In the genomic region with DNA sequence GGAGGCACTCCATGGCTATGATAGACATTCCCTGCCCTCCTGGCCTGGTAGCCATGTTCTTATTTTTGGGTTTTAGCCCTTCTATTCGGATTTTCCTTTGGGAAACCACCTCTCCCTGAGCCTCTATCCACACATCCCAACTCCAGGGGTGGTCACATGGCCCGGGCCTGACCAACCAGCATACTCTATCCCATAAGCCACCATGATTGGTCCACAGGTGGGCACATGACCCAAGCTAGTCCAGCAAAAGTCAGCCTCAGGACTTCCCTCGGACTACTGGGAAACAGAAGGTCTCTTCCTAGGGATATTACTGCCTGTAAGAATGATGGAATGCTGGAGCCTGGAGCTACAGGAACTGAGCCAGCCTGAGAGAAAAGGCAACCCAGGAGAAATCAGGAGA, we compare ENCODE assay signal across 21 cellular contexts. TPM values are rescaled to one million over a fixed set of nuclear protein-coding genes. Genes with fewer than 3 reads are reported as not detected.
DNase-seq lines count a peak whose midpoint lies in the region; ATAC-seq, FAIRE-seq and TF ChIP-seq lines count a peak whose summit lies in the region.
"Had no signal": no experiment of that assay in that cellular context is flagged by ENCODE, and none has a peak within 500 bp of the region (broad histone marks: within the 10 kb centered on the region; RNA-seq: fewer than 3 reads in every experiment).

No MANE protein-coding gene starts in this region.

- H3K79me1 ChIP-seq in mesendoderm (ENCODE audit: low read length), result no peaks in the 10 kb centered on the region

- H3K4me1 ChIP-seq in HCT116 (ENCODE audit: control insufficient read depth in 1 of 2, insufficient read depth in 2 of 2, low read length in 2 of 2), result no peaks in the 10 kb centered on the region
- H3K4me1 ChIP-seq in GM12878 (ENCODE audit: control insufficient read depth, insufficient read depth, low read length), result no peaks in the 10 kb centered on the region
- H3K4me1 ChIP-seq in mesendoderm (ENCODE audit: control insufficient read depth, low read depth, low read length), result no peaks in the 10 kb centered on the region
- H3K4me1 ChIP-seq in testis, result no peaks in the 10 kb centered on the region
- H3K4me1 ChIP-seq: BLaER1, Peyer's patch, SJSA1 had no signal

- no peak overlapping the region for H3K18ac ChIP-seq in mesendoderm (ENCODE audit: low read length)

- H3K4me2 ChIP-seq in HCT116 (ENCODE audit: low read length), result no peak overlapping the region
- no peak overlapping the region for H3K4me2 ChIP-seq in GM12878 (ENCODE audit: control insufficient read depth, insufficient read depth)
- H3K4me2 ChIP-seq in mesendoderm (ENCODE audit: low read length), result no peak overlapping the region
- H3K4me2 ChIP-seq: BLaER1 had no signal

- H3K56ac ChIP-seq in mesendoderm (ENCODE audit: low read length), result no peak overlapping the region

- intact Hi-C loops in HCT116 (cut with micrococcal nuclease) (no loop called here), GM12878 (cut with micrococcal nuclease; ENCODE audit: unreplicated experiment) (no loop called here), testis (cut with DNase I; ENCODE audit: low total_unique reads) (no loop called here), posterior vena cava (cut with DNase I) (no loop called here)

- no peak overlapping the region for H2BK15ac ChIP-seq in mesendoderm (replicated peaks; ENCODE audit: low read depth)

- no peak overlapping the region for H3K4me3 ChIP-seq in HCT116 (replicated peaks in 1 of 2; ENCODE audit: low read depth in 1 of 2, low read length in 2 of 2)
- no peak overlapping the region for H3K4me3 ChIP-seq in GM12878
- H3K4me3 ChIP-seq in mesendoderm (ENCODE audit: low read length), result no peak overlapping the region
- no peak overlapping the region for H3K4me3 ChIP-seq in testis
- H3K4me3 ChIP-seq: BLaER1, Peyer's patch, SJSA1 had no signal

- SMC1A ChIA-PET in GM12878 (lab: Charles Lee; ENCODE audit: uncharacterized antibody, unreplicated experiment), result no interaction called here

- H2BK120ac ChIP-seq in mesendoderm (ENCODE audit: low read depth, low read length), result no peak overlapping the region

- WGBS in GM12878 (ENCODE audit: insufficient coverage, insufficient replicate concordance, low lambda C conversion rate, missing lambda C conversion rate), result 5% methylated on average over 3 of the region's 3 CpGs
- WGBS in mesendoderm (ENCODE audit: extremely low coverage, insufficient coverage, low lambda C conversion rate), result no CpG with 5 or more reads among the region's 3 CpGs
- WGBS in testis, 2 donors, result 83 to 86% methylated on average over 3 of the region's 3 CpGs

- no peak overlapping the region for H4K5ac ChIP-seq in mesendoderm (ENCODE audit: low read length)

- H3K27me3 ChIP-seq in HCT116 (ENCODE audit: insufficient read depth, low read length) (no peaks in the 10 kb centered on the region), GM12878 (replicated peaks in 1 of 2; ENCODE audit: control insufficient read depth in 2 of 2, insufficient read depth in 2 of 2, low read length in 1 of 2) (peaks cover 0 to 2% of the 10 kb centered on the region in 2 experiments; a peak in 3 of 4 replicates), mesendoderm (ENCODE audit: insufficient read depth, low read length, poor library complexity) (no peaks in the 10 kb centered on the region), testis (no peaks in the 10 kb centered on the region)
- H3K27me3 ChIP-seq: BLaER1, Peyer's patch, SJSA1 had no signal

- H3K27ac ChIP-seq in HCT116 (ENCODE audit: low read depth, low read length), result no peak overlapping the region
- no peak overlapping the region for H3K27ac ChIP-seq in GM12878 (ENCODE audit: control insufficient read depth, insufficient read depth)
- H3K27ac ChIP-seq in mesendoderm (ENCODE audit: low read depth, low read length), result no peak overlapping the region
- no peak overlapping the region for H3K27ac ChIP-seq in testis
- H3K27ac ChIP-seq: BLaER1, HL-60, SJSA1 had no signal

- TF ChIP-seq POLR2A in HCT116 (IDR thresholded peaks at IDR 0.05; ENCODE audit: borderline replicate concordance, extremely low read depth, insufficient read depth, insufficient read length) (no peak), GM12878 (IDR thresholded peaks at IDR 0.05; ENCODE audit: low read depth, low read length) (no peak), testis (IDR thresholded peaks at IDR 0.05) (no peak)

- TF ChIP-seq RAD21 in HCT116 (IDR thresholded peaks at IDR 0.05; ENCODE audit: low read depth) (no peak), GM12878 (IDR thresholded peaks at IDR 0.05; ENCODE audit: insufficient read depth, low read depth, low read length) (no peak)

- RAD21 ChIA-PET in HCT116 (lab: Charles Lee; ENCODE audit: low non-redundant PET in 1 of 2, low total read pairs in 2 of 2, uncharacterized antibody in 2 of 2, unreplicated experiment in 2 of 2) (no interaction called here), GM12878 (lab: Charles Lee; ENCODE audit: unreplicated experiment) (no interaction called here)

- DNase-seq in HCT116 (ENCODE audit: low read depth, low spot score) (no peak), GM12878 (ENCODE audit: low read depth, low spot score) (no peak), mesendoderm (peak; percentile 26), testis (peak; percentile 60), DMS153 treated with DMSO at 0.1 percent for 48 hours (lab: John Stamatoyannopoulos, UW; ENCODE audit: unreplicated experiment) (no peak), posterior vena cava (ENCODE audit: low spot score) (no peak)
- DNase-seq: Calu3; CD8-positive, alpha-beta T cell; H9; NCI-H1105; NCI-H2081; NCI-H2171 treated with DMSO at 0.1 percent for 48 hours; NCI-H446; NCI-H69; Peyer's patch had no signal

- H2AK5ac ChIP-seq in mesendoderm (ENCODE audit: low read length), result no peak overlapping the region

- BruUV-seq in HCT116 (replicated peaks; lab: Mats Ljungman, UMichigan) (no TSS peak), GM12878 (replicated peaks; lab: Mats Ljungman, UMichigan) (no TSS peak)

- H3K9me2 ChIP-seq in HCT116 (ENCODE audit: insufficient read depth), result no peaks in the 10 kb centered on the region

- H2BK5ac ChIP-seq in mesendoderm (ENCODE audit: low read length), result no peak overlapping the region

- FAIRE-seq in GM12878 (lab: Jason Lieb, UNC), result no peak
- FAIRE-seq: HTR-8/SVneo had no signal

- H3K9ac ChIP-seq in HCT116 (ENCODE audit: low read length) (no peak overlapping the region), GM12878 (ENCODE audit: control insufficient read depth, insufficient read depth, low read length) (no peak overlapping the region), mesendoderm (ENCODE audit: low read length) (no peak overlapping the region)
- H3K9ac ChIP-seq: BLaER1 had no signal

- no peaks in the 10 kb centered on the region for H3K36me3 ChIP-seq in HCT116 (ENCODE audit: control insufficient read depth in 1 of 2, insufficient read depth in 2 of 2, low read length in 2 of 2)
- no peaks in the 10 kb centered on the region for H3K36me3 ChIP-seq in GM12878 (ENCODE audit: control insufficient read depth in 2 of 2, insufficient read depth in 2 of 2, low read length in 1 of 2)
- no peaks in the 10 kb centered on the region for H3K36me3 ChIP-seq in mesendoderm (ENCODE audit: control insufficient read depth, insufficient read depth, low read length)
- H3K36me3 ChIP-seq in testis (ENCODE audit: low read depth, missing control alignments), result no peaks in the 10 kb centered on the region
- H3K36me3 ChIP-seq: BLaER1, Peyer's patch, SJSA1 had no signal

- no peak overlapping the region for H3K4ac ChIP-seq in mesendoderm (ENCODE audit: low read depth, low read length)

- POLR2A ChIA-PET in HCT116 (lab: Charles Lee), result no interaction called here
- POLR2A ChIA-PET in GM12878 (lab: Charles Lee), result no interaction called here

- TF ChIP-seq EP300 in GM12878 (IDR thresholded peaks at IDR 0.05; ENCODE audit: borderline replicate concordance in 1 of 2, control insufficient read depth in 1 of 2, low read depth in 2 of 2, low read length in 2 of 2), result no peak

- H3K23ac ChIP-seq in mesendoderm (ENCODE audit: low read length), result no peak overlapping the region

- TF ChIP-seq CTCF in HCT116 (IDR thresholded peaks at IDR 0.05 in 2 of 3, conservative IDR thresholded peaks at IDR 0.05 in 1 of 3; ENCODE audit: borderline replicate concordance in 1 of 3, insufficient read depth in 1 of 3, low read depth in 2 of 3, low read length in 2 of 3) (no peak), GM12878 (IDR thresholded peaks at IDR 0.05 in 2 of 3, conservative IDR thresholded peaks at IDR 0.05 in 1 of 3; ENCODE audit: control insufficient read depth in 2 of 3, extremely low read depth in 1 of 3, insufficient read depth in 1 of 3, low read depth in 3 of 3, low read length in 3 of 3) (no peak), testis (IDR thresholded peaks at IDR 0.05) (no peak)

- H3K79me2 ChIP-seq in HCT116 (ENCODE audit: insufficient read depth, low read length), result no peaks in the 10 kb centered on the region
- no peaks in the 10 kb centered on the region for H3K79me2 ChIP-seq in GM12878 (ENCODE audit: control insufficient read depth, insufficient read depth, low read length)
- H3K79me2 ChIP-seq in mesendoderm (ENCODE audit: control insufficient read depth, insufficient read depth, low read length), result no peaks in the 10 kb centered on the region

- CTCF ChIA-PET in HCT116 (lab: Charles Lee), result no interaction called here
- CTCF ChIA-PET in GM12878 (lab: Yijun Ruan, JAX), result interaction anchor here (0.7 kb wide), 1 partner anchor 361 kb away, joined by 3 read pairs; no protein-coding TSS in a partner anchor

- ATAC-seq in HCT116, result peak; percentile 64; the same call in 1 of the 2 replicates
- ATAC-seq in GM12878, result no peak
- ATAC-seq in esophagus mucosa, result no peak
- ATAC-seq: CD8-positive, alpha-beta T cell had no signal

- H2AFZ ChIP-seq in HCT116 (ENCODE audit: low read depth, low read length, poor library complexity, severe bottlenecking) (no peak overlapping the region), GM12878 (ENCODE audit: control insufficient read depth, low read depth, low read length) (no peak overlapping the region)

- no peak overlapping the region for H4K8ac ChIP-seq in mesendoderm (ENCODE audit: low read depth, low read length)

- in situ Hi-C loops in GM12878 (cut with MboI), result no loop called here

- H4K20me1 ChIP-seq in HCT116 (ENCODE audit: insufficient read depth) (no peaks in the 10 kb centered on the region), GM12878 (ENCODE audit: control insufficient read depth, insufficient read depth) (no peaks in the 10 kb centered on the region)
- H4K20me1 ChIP-seq: BLaER1 had no signal

- H3K9me3 ChIP-seq in HCT116 (ENCODE audit: control insufficient read depth in 1 of 2, insufficient read depth in 1 of 2, low read depth in 1 of 2, low read length in 2 of 2) (no peaks in the 10 kb centered on the region), GM12878 (replicated peaks; ENCODE audit: control insufficient read depth, insufficient read depth, low read length) (no peaks in the 10 kb centered on the region), testis (no peaks in the 10 kb centered on the region)
- H3K9me3 ChIP-seq: BLaER1, Peyer's patch, SJSA1 had no signal

RNA-seq across cellular contexts. Expression of a gene that starts 12.5 kb away (rescaled TPM):
- total RNA-seq in HCT116 (2021; ENCODE audit: unreplicated experiment), result 1.5 TPM
- 1.4 and 1.6 TPM in 2 replicates for polyA plus RNA-seq in HCT116 (2012)
- total RNA-seq in GM12878 (2013; cell fraction: nucleolus; rRNA removed), result not detected in 2 replicates
- total RNA-seq in GM12878 (2014; rRNA removed), result not detected in 2 replicates
- not detected in 2 replicates for total RNA-seq in GM12878 (2014; rRNA removed; fragmentation: Illumina TruSeq; extraction: Trizol)
- not detected in 2 replicates for total RNA-seq in GM12878 (2021)
- not detected for polyA plus RNA-seq in GM12878 (2011; ENCODE audit: low read depth)
- polyA plus RNA-seq in GM12878 (2011; rRNA removed), result not detected in 2 replicates
- not detected in 2 replicates for polyA plus RNA-seq in GM12878 (2011; cell fraction: cytosol; rRNA removed)
- polyA plus RNA-seq in GM12878 (2011; cell fraction: nucleus; rRNA removed), result not detected in 2 replicates
- not detected in 2 replicates for polyA plus RNA-seq in GM12878 (2012)
- not detected in 2 replicates for polyA plus RNA-seq in GM12878 (2014; fragmentation: Illumina TruSeq; extraction: Trizol)
- polyA plus RNA-seq in GM12878 (2014; fragmentation: Nextera tagmentation; extraction: Ambion mirVana), result not detected
- polyA plus RNA-seq in GM12878 (2014; rRNA removed), result not detected in 2 replicates
- polyA plus RNA-seq in GM12878 (2016; fragmentation: Nextera tagmentation; extraction: Ambion mirVana), result not detected
- polyA minus RNA-seq in GM12878 (2011; rRNA and poly(A)+ RNA removed), result not detected in 2 replicates
- polyA minus RNA-seq in GM12878 (2011; cell fraction: cytosol; rRNA and poly(A)+ RNA removed), result not detected in 2 replicates
- polyA minus RNA-seq in GM12878 (2011; cell fraction: nucleus; rRNA and poly(A)+ RNA removed), result not detected in 2 replicates
- 3.5 TPM for polyA plus RNA-seq in mesendoderm (2013, experiment 1 of 2)
- 3.5 TPM for polyA plus RNA-seq in mesendoderm (2013, experiment 2 of 2)
- 1 to 10 TPM; 2.1 to 3.4 TPM for total RNA-seq in testis
- 7.3 TPM for polyA plus RNA-seq in testis (ENCODE audit: insufficient read depth, low read depth, low replicate concordance)
- total RNA-seq in esophagus mucosa, result 1.8 TPM
- total RNA-seq in posterior vena cava, result 1 to 10 TPM; 5.0 to 9.6 TPM
- total RNA-seq: A172; Calu3; CD8-positive, alpha-beta T cell; SJSA1 had no signal

Comparison
In these comparisons a context has a peak if more than half of its experiments do, and no peak if none do; other contexts are left out.
1. DNase-seq: peak in mesendoderm (single experiment) and testis (single experiment); none in HCT116 (single experiment), GM12878 (single experiment), DMS153 treated with DMSO at 0.1 percent for 48 hours (single experiment) and posterior vena cava (single experiment).